Comparison of ENCODE assay signal across 21 cellular contexts in the genomic region with DNA sequence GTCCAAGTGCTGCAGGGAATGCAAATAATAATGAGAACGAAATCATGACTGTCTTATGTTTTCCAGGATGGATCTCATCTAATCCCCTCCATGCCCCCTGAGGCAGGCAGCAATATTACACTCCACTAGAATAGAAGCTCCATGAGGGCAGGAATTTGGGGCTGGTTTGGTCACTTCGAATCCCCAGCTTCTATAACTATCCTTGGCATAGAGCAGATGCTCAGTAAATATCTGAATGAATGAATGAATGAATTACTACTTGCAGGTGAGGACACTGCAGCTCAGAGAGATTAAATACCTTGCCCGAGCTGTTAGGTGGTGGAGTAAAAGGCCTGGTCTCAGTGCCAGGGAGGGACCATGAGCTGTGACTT. TPM values are rescaled to one million over a fixed set of nuclear protein-coding genes. Genes with fewer than 3 reads are reported as not detected.
A peak's percentile ranks its signal among the peaks of the same experiment; 100 is the strongest.
DNase-seq lines count a peak whose midpoint lies in the region; ATAC-seq, FAIRE-seq and TF ChIP-seq lines count a peak whose summit lies in the region.
"Had no signal": no experiment of that assay in that cellular context is flagged by ENCODE, and none has a peak within 500 bp of the region (broad histone marks: within the 10 kb centered on the region; RNA-seq: fewer than 3 reads in every experiment).

No MANE protein-coding gene starts in this region.

- peaks cover 37% of the 10 kb centered on the region for H3K4me1 ChIP-seq in astrocyte (ENCODE audit: insufficient read depth, low read length)
- H3K4me1 ChIP-seq in skeletal muscle tissue (ENCODE audit: control insufficient read depth in 3 of 3, insufficient read depth in 3 of 3, low read length in 3 of 3): peaks cover 58 to 74% (median 60%) of the 10 kb centered on the region in 3 donors
- H3K4me1 ChIP-seq: HAP-1 had no signal

- peak overlapping the region; percentile 55 for H3K4me2 ChIP-seq in astrocyte (ENCODE audit: low read length)
- H3K4me2 ChIP-seq: smooth muscle cell had no signal

- H3K9me3 ChIP-seq in astrocyte (ENCODE audit: insufficient read depth, low read depth, low read length): no peaks in the 10 kb centered on the region
- no peaks in the 10 kb centered on the region for H3K9me3 ChIP-seq in skeletal muscle tissue (ENCODE audit: control insufficient read depth in 3 of 3, low read length in 3 of 3)
- H3K9me3 ChIP-seq: HAP-1 had no signal

- peaks cover 52% of the 10 kb centered on the region for H3K4me1 Mint-ChIP-seq in activated T-cell treated with anti-CD3 and anti-CD28 coated beads, Interleukin-2, amount 50 U/mL, for 72 hours (ENCODE audit: low read depth)
- peaks cover 44% of the 10 kb centered on the region for H3K4me1 Mint-ChIP-seq in HFFc6 (ENCODE audit: low read depth)
- peaks cover 28% of the 10 kb centered on the region for H3K4me1 Mint-ChIP-seq in astrocyte (ENCODE audit: low read depth, unreplicated experiment)

- no peak overlapping the region for H2AFZ ChIP-seq in astrocyte (ENCODE audit: low read depth, low read length)

- 90 to 96% methylated on average over 3 of the region's 3 CpGs for WGBS in lower leg skin, 2 donors

- peak overlapping the region; percentile 21 for H3K27ac Mint-ChIP-seq in activated T-cell treated with anti-CD3 and anti-CD28 coated beads, Interleukin-2, amount 50 U/mL, for 72 hours
- H3K27ac Mint-ChIP-seq in HFFc6: no peak overlapping the region
- no peak overlapping the region for H3K27ac Mint-ChIP-seq in astrocyte (ENCODE audit: unreplicated experiment)

- peaks cover 1 to 2% of the 10 kb centered on the region in 2 donors for H3K36me3 Mint-ChIP-seq in activated T-cell treated with anti-CD3 and anti-CD28 coated beads, Interleukin-2, amount 50 U/mL, for 72 hours (ENCODE audit: insufficient read depth in 2 of 2)
- H3K36me3 Mint-ChIP-seq in HFFc6 (ENCODE audit: low read depth): no peaks in the 10 kb centered on the region
- H3K36me3 Mint-ChIP-seq in astrocyte (ENCODE audit: low read depth, unreplicated experiment): no peaks in the 10 kb centered on the region

- H3K4me3 Mint-ChIP-seq in activated T-cell treated with anti-CD3 and anti-CD28 coated beads, Interleukin-2, amount 50 U/mL, for 72 hours: peak overlapping the region; percentile 22 to 52
- H3K4me3 Mint-ChIP-seq in HFFc6 (no peak overlapping the region), astrocyte (ENCODE audit: unreplicated experiment) (no peak overlapping the region)

- no peak for FAIRE-seq in astrocyte (lab: Jason Lieb, UNC)
- FAIRE-seq: GM12892, islet of Langerhans had no signal

- no peak for TF ChIP-seq POLR2A in lower leg skin (IDR thresholded peaks at IDR 0.05)

- H3K36me3 ChIP-seq in astrocyte (ENCODE audit: insufficient read depth, low read length) (no peaks in the 10 kb centered on the region), skeletal muscle tissue (ENCODE audit: control insufficient read depth in 3 of 3, insufficient read depth in 3 of 3, low read length in 3 of 3) (no peaks in the 10 kb centered on the region)
- H3K36me3 ChIP-seq: HAP-1 had no signal

- TF ChIP-seq CTCF in HFFc6 (IDR thresholded peaks at IDR 0.05) (peak; percentile 23; the same call in 1 of the 2 replicates), astrocyte (IDR thresholded peaks at IDR 0.05; ENCODE audit: insufficient read depth, low read depth, low read length) (no peak), lower leg skin (IDR thresholded peaks at IDR 0.05) (no peak)

- intact Hi-C loops in lower leg skin (cut with DNase I; ENCODE audit: low total_unique reads): no loop called here

- H3K27ac ChIP-seq in astrocyte (ENCODE audit: low read depth, low read length) (no peak overlapping the region), skeletal muscle tissue (ENCODE audit: low read depth, low read length) (peak overlapping the region; percentile 91)
- H3K27ac ChIP-seq: WERI-Rb-1 had no signal

- DNase-seq in activated T-cell treated with anti-CD3 and anti-CD28 coated beads, Interleukin-2, amount 50 U/mL, for 72 hours: no peak
- DNase-seq in activated T-cell treated with anti-CD3 and anti-CD28 coated beads, Interleukin-2, amount 50 U/mL, for 48 hours: no peak
- no peak for DNase-seq in HFFc6
- no peak for DNase-seq in astrocyte (ENCODE audit: low read depth)
- DNase-seq in lower leg skin (ENCODE audit: low spot score in 2 of 2): no peak
- DNase-seq in NCI-H2029 (lab: John Stamatoyannopoulos, UW): no peak
- DNase-seq in cerebellar nuclear complex (lab: John Stamatoyannopoulos, UW): no peak
- DNase-seq: ACHN, C1 segment of cervical spinal cord, cortex of kidney, NCI-H1436, NCI-H2171, OCI-M1, SHP77 treated with DMSO at 0.1 percent for 48 hours, substantia nigra had no signal

- peaks cover 4% of the 10 kb centered on the region for H4K20me1 ChIP-seq in astrocyte (ENCODE audit: insufficient read depth, low read length)

- H3K9me3 Mint-ChIP-seq in activated T-cell treated with anti-CD3 and anti-CD28 coated beads, Interleukin-2, amount 50 U/mL, for 72 hours: no peaks in the 10 kb centered on the region
- H3K9me3 Mint-ChIP-seq in HFFc6 (no peaks in the 10 kb centered on the region), astrocyte (ENCODE audit: unreplicated experiment) (no peaks in the 10 kb centered on the region)

- no peak for ATAC-seq in activated T-cell treated with anti-CD3 and anti-CD28 coated beads, Interleukin-2, amount 50 U/mL, for 72 hours (replicated peaks in 1 of 2)

- no peak overlapping the region for H3K4me3 ChIP-seq in astrocyte (ENCODE audit: insufficient read depth, low read depth, low read length)
- H3K4me3 ChIP-seq in skeletal muscle tissue (ENCODE audit: low read length in 3 of 3): no peak overlapping the region
- no peak overlapping the region for H3K4me3 ChIP-seq in lower leg skin (ENCODE audit: low read depth, poor library complexity, severe bottlenecking)
- H3K4me3 ChIP-seq: HAP-1, smooth muscle cell had no signal

- no peaks in the 10 kb centered on the region for H3K27me3 Mint-ChIP-seq in activated T-cell treated with anti-CD3 and anti-CD28 coated beads, Interleukin-2, amount 50 U/mL, for 72 hours (ENCODE audit: low read depth)
- no peaks in the 10 kb centered on the region; the same call in none of the 2 replicates for H3K27me3 Mint-ChIP-seq in HFFc6 (ENCODE audit: insufficient read depth)
- H3K27me3 Mint-ChIP-seq in astrocyte (ENCODE audit: low read depth, unreplicated experiment): peaks cover 3% of the 10 kb centered on the region

- H3K27me3 ChIP-seq in astrocyte (ENCODE audit: insufficient read depth, low read length) (no peaks in the 10 kb centered on the region), skeletal muscle tissue (ENCODE audit: control insufficient read depth in 3 of 3, insufficient read depth in 3 of 3, low read length in 3 of 3) (no peaks in the 10 kb centered on the region)

- H3K9ac ChIP-seq in astrocyte (ENCODE audit: low read length) (no peak overlapping the region), skeletal muscle tissue (ENCODE audit: low read depth in 1 of 3, low read length in 3 of 3) (peak overlapping the region in 1 of 3 donors; percentile 51)

- no peaks in the 10 kb centered on the region for H3K79me2 ChIP-seq in astrocyte (ENCODE audit: insufficient read depth, low read length)

RNA-seq across cellular contexts. Expression of a gene that starts 11.1 kb away (rescaled TPM):
- 10 to 100 TPM; 13.2 to 14.3 TPM for total RNA-seq in activated T-cell treated with anti-CD3 and anti-CD28 coated beads, Interleukin-2, amount 50 U/mL, for 72 hours
- total RNA-seq in HFFc6 (2021; fragmentation: NEBNext Ultra II Directional; extraction: Animal tissue kit (Norgen Biotek cat#: 25700)): 1 to 10 TPM; 4.5 to 5.4 (median 4.6) TPM
- total RNA-seq in astrocyte (4.5 and 6.1 TPM in 2 replicates), skeletal muscle tissue (17.2 TPM), lower leg skin (10 to 100 TPM in 2 of 4 donors, 1 to 10 TPM in 2; 8.8 to 14.5 (median 10.2) TPM)

Comparison
In these comparisons a context has a peak if more than half of its experiments do, and no peak if none do; other contexts are left out.
1. H3K4me3 Mint-ChIP-seq: peak in activated T-cell treated with anti-CD3 and anti-CD28 coated beads, Interleukin-2, amount 50 U/mL, for 72 hours (2 of 2); none in HFFc6 (single experiment) and astrocyte (single experiment).